ENCODE assay signal across 27 cellular contexts in the genomic region with DNA sequence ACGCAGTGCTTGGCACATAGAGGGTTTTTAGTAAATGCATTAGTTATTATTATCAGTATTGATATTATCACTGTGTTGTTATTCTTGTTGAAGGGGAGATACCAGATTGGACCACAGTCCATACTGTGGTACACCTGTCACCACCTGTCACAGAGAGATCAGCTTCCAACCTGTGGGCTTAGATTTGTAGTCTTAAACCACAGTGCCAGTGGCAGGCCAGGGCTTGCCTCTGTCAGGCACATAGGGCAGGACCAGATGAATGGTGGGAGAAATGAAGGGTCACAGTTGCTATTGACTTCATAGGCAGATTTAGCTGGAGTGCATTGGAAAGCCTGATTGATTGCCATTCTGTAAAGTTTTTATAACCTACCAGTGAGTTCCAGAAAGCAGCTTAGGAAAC.
"Had no signal": no experiment of that assay in that cellular context is flagged by ENCODE, and none has a peak within 500 bp of the region (broad histone marks: within the 10 kb centered on the region; RNA-seq: fewer than 3 reads in every experiment).

No MANE protein-coding gene starts in this region.

- H3K4me3 Mint-ChIP-seq: memory B cell; naive B cell; natural killer cell treated with Interleukin-12 subunit alpha and Interleukin-12 subunit beta and Interleukin-15 and Interleukin-18, amount 100 ng/mL, for 72 hours; neural crest cell; stimulated activated effector memory CD8-positive, alpha-beta T cell treated with anti-CD3 and anti-CD28 coated beads, Interleukin-12 subunit alpha, Interleukin-12 subunit beta, amount 100 ng/mL, for 72 hours had no signal

- FAIRE-seq: kidney had no signal

- H3K27ac ChIP-seq: epithelial cell of prostate, gastrocnemius medialis, heart left ventricle, hepatocyte, neutrophil, parathyroid adenoma, prostate gland, sigmoid colon, stomach, thyroid gland, vagina had no signal

- H3K27me3 ChIP-seq: gastrocnemius medialis, heart left ventricle, hepatocyte, neutrophil, sigmoid colon, stomach, thyroid gland, vagina had no signal

- H3K9me3 ChIP-seq: gastrocnemius medialis, heart left ventricle, neutrophil, prostate gland, sigmoid colon, stomach, thyroid gland, vagina had no signal

- H3K9me3 Mint-ChIP-seq: memory B cell; naive B cell; natural killer cell treated with Interleukin-12 subunit alpha and Interleukin-12 subunit beta and Interleukin-15 and Interleukin-18, amount 100 ng/mL, for 72 hours; neural crest cell; stimulated activated effector memory CD8-positive, alpha-beta T cell treated with anti-CD3 and anti-CD28 coated beads, Interleukin-12 subunit alpha, Interleukin-12 subunit beta, amount 100 ng/mL, for 72 hours had no signal

- H3K4me1 ChIP-seq: heart left ventricle, parathyroid adenoma, prostate gland, sigmoid colon, stomach, thyroid gland, vagina had no signal

- H2AFZ ChIP-seq: hepatocyte, parathyroid adenoma had no signal

- H3K4me3 ChIP-seq: gastrocnemius medialis, heart left ventricle, hepatocyte, lung, prostate gland, sigmoid colon, stomach, thyroid gland, vagina had no signal

- H3K9ac ChIP-seq: parathyroid adenoma had no signal

- H3K79me2 ChIP-seq: hepatocyte, parathyroid adenoma had no signal

- H3K4me1 Mint-ChIP-seq: naive B cell, neural crest cell had no signal

- H3K4me2 ChIP-seq: hepatocyte had no signal

- H3K27ac Mint-ChIP-seq: memory B cell; natural killer cell treated with Interleukin-12 subunit alpha and Interleukin-12 subunit beta and Interleukin-15 and Interleukin-18, amount 100 ng/mL, for 72 hours; stimulated activated effector memory CD8-positive, alpha-beta T cell treated with anti-CD3 and anti-CD28 coated beads, Interleukin-12 subunit alpha, Interleukin-12 subunit beta, amount 100 ng/mL, for 72 hours had no signal

- H3K27me3 Mint-ChIP-seq: memory B cell; naive B cell; natural killer cell treated with Interleukin-12 subunit alpha and Interleukin-12 subunit beta and Interleukin-15 and Interleukin-18, amount 100 ng/mL, for 72 hours had no signal

- DNase-seq: cortex of kidney; foreskin fibroblast; gastrocnemius medialis; heart left ventricle; kidney; naive B cell; right cardiac atrium; sigmoid colon; stimulated activated CD4-positive, alpha-beta T cell treated with anti-CD3 and anti-CD28 coated beads, Interleukin-2, amount 100 ng/mL, for 24 hours; stimulated activated CD4-positive, alpha-beta T cell treated with anti-CD3 and anti-CD28 coated beads, Interleukin-4, amount 100 ng/mL, for 24 hours; stimulated activated naive CD4-positive, alpha-beta T cell treated with Interleukin-2 at 50 U/mL for 16 hours; stomach; thyroid gland; trophoblast cell had no signal

- ATAC-seq: esophagus mucosa; gastrocnemius medialis; left lobe of liver; natural killer cell treated with Interleukin-12 subunit alpha and Interleukin-12 subunit beta and Interleukin-15 and Interleukin-18, amount 100 ng/mL, for 72 hours; right cardiac atrium; stimulated activated effector memory CD8-positive, alpha-beta T cell treated with anti-CD3 and anti-CD28 coated beads, Interleukin-12 subunit alpha, Interleukin-12 subunit beta, amount 100 ng/mL, for 72 hours had no signal
